In genomic region chr14:104919993-104920315, GRCh38 we compare ENCODE assay signal across 1 cellular context.
TF ChIP-seq lines count a peak whose summit lies in the region.

No MANE protein-coding gene starts in this region.

TF ChIP-seq in GM12878, 131 proteins besides CTCF, POLR2A, EP300 and RAD21:
- TF ChIP-seq BMI1 (IDR thresholded peaks at IDR 0.05; ENCODE audit: borderline replicate concordance) (no peak), SREBF1 (IDR thresholded peaks at IDR 0.05; ENCODE audit: low read length) (no peak), CEBPZ (IDR thresholded peaks at IDR 0.05; ENCODE audit: low read depth, low read length) (no peak)
